ENCODE assay signal across 14 cellular contexts in the genomic region with DNA sequence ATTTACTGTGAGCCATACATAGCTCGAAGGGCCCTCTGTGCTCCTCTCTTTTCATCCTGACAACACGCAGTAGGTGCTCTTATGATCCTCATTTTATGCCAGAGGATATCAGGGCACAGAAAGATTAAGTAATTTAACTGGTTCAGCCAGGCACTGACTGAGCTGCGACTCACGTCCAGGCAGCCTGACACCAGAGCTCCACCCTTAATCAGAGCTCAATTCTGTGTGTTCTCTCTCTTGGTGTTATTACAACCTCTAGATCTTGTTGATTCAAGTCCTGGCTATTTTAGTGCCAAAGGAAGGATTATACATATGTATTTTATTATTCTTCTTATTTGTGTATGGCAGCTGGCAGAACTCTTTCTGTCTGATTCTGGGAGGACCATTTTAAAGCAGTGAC. TPM values are rescaled to one million over a fixed set of nuclear protein-coding genes. Genes with fewer than 3 reads are reported as not detected.
A peak's percentile ranks its signal among the peaks of the same experiment; 100 is the strongest.
DNase-seq lines count a peak whose midpoint lies in the region; ATAC-seq and TF ChIP-seq lines count a peak whose summit lies in the region.
"Had no signal": no experiment of that assay in that cellular context is flagged by ENCODE, and none has a peak within 500 bp of the region (broad histone marks: within the 10 kb centered on the region; RNA-seq: fewer than 3 reads in every experiment).

No MANE protein-coding gene starts in this region.

- WGBS in GM23248 (ENCODE audit: low coverage in 1 of 2, low lambda C conversion rate in 2 of 2, missing lambda C conversion rate in 2 of 2), 2 experiments: 85 to 93% methylated on average over 4 of the region's 4 CpGs

- no peak overlapping the region for H3K9ac ChIP-seq in GM23248
- H3K9ac ChIP-seq: SK-N-SH had no signal

- H4K20me1 ChIP-seq in GM23248 (ENCODE audit: insufficient read depth): no peaks in the 10 kb centered on the region
- H4K20me1 ChIP-seq in osteoblast (ENCODE audit: insufficient read depth, low read length): peaks cover 13% of the 10 kb centered on the region

- H3K27ac ChIP-seq in GM23248 (0 out of 2 replicates have a peak overlapping the region, but pooled peaks have one; percentile 16), RWPE1 (peak overlapping the region; percentile 65), osteoblast (ENCODE audit: low read depth, low read length) (no peak overlapping the region)

- POLR2A ChIA-PET in RWPE1 (lab: Yijun Ruan, JAX; ENCODE audit: low non-redundant PET): interaction anchor here (0.6 kb wide), 1 partner anchor 96 kb away, joined by 4 read pairs; no protein-coding TSS in a partner anchor

- H3K79me2 ChIP-seq in GM23248 (ENCODE audit: insufficient read depth) (peaks cover 9% of the 10 kb centered on the region; the same call in 1 of the 2 replicates), osteoblast (ENCODE audit: insufficient read depth, low read length) (peaks cover 6% of the 10 kb centered on the region)

- H3K9me2 ChIP-seq in GM23248 (ENCODE audit: insufficient read depth): no peaks in the 10 kb centered on the region
- H3K9me2 ChIP-seq: SK-N-SH had no signal

- H3F3A ChIP-seq in GM23248 (ENCODE audit: insufficient read depth): peaks cover 25% of the 10 kb centered on the region

- TF ChIP-seq CTCF in RWPE1 (conservative IDR thresholded peaks at IDR 0.05; ENCODE audit: low read depth): no peak
- TF ChIP-seq CTCF in osteoblast (IDR thresholded peaks at IDR 0.05; ENCODE audit: extremely low read depth, low read depth, low read length): no peak

- H3K36me3 ChIP-seq in GM23248 (ENCODE audit: low read depth) (peaks cover 61% of the 10 kb centered on the region), osteoblast (ENCODE audit: insufficient read depth, low read length) (peaks cover 78% of the 10 kb centered on the region)

- H3K4me1 ChIP-seq in GM23248 (ENCODE audit: insufficient read depth) (peaks cover 6% of the 10 kb centered on the region; the same call in 1 of the 2 replicates), osteoblast (ENCODE audit: insufficient read depth, low read length) (no peaks in the 10 kb centered on the region)

- in situ Hi-C loops in GM23248 (cut with MboI): no loop called here

- peak; percentile 94 for ATAC-seq in esophagus mucosa
- no peak for ATAC-seq in HG02588 (IDR thresholded peaks at IDR 0.05; ENCODE audit: unreplicated experiment)
- ATAC-seq: CD8-positive, alpha-beta T cell had no signal

- H3K4me2 ChIP-seq in GM23248 (ENCODE audit: unreplicated experiment) (no peak overlapping the region), osteoblast (ENCODE audit: insufficient read depth, low read length) (no peak overlapping the region)
- H3K4me2 ChIP-seq: SK-N-SH had no signal

- H2AFZ ChIP-seq in GM23248: no peak overlapping the region
- no peak overlapping the region for H2AFZ ChIP-seq in osteoblast (ENCODE audit: low read length)

- no peak overlapping the region for H3K4me3 ChIP-seq in GM23248
- H3K4me3 ChIP-seq in osteoblast (ENCODE audit: insufficient read depth, low read length): no peak overlapping the region

- H3K9me3 ChIP-seq in GM23248 (ENCODE audit: low read depth) (no peaks in the 10 kb centered on the region), osteoblast (ENCODE audit: low read depth, low read length) (no peaks in the 10 kb centered on the region)

- CTCF ChIA-PET in RWPE1 (lab: Yijun Ruan, JAX): no interaction called here

- DNase-seq in GM23248 (peak; percentile 66), RWPE1 (ENCODE audit: low spot score) (peak; percentile 61), osteoblast (ENCODE audit: insufficient read length, low spot score, missing footprints) (peak; percentile 41), NCI-H345 (lab: John Stamatoyannopoulos, UW) (no peak), NCI-H1417 treated with DMSO at 0.1 percent for 48 hours (lab: John Stamatoyannopoulos, UW) (no peak), NCI-H1436 treated with DMSO at 0.1 percent for 48 hours (lab: John Stamatoyannopoulos, UW) (no peak)
- DNase-seq: CD8-positive, alpha-beta T cell; DND-41; NCI-H2081 treated with DMSO at 0.1 percent for 48 hours; NCI-H446; Right ventricle myocardium superior; SK-N-SH had no signal

- H3K27me3 ChIP-seq in GM23248 (replicated peaks; ENCODE audit: insufficient read depth) (no peaks in the 10 kb centered on the region), osteoblast (ENCODE audit: insufficient read depth, low read length) (no peaks in the 10 kb centered on the region)

RNA-seq across cellular contexts. Expression of gene OSMR, which starts 59.7 kb away (rescaled TPM):
- total RNA-seq in GM23248 (2014; rRNA removed; shearing (Covaris generic)): 52.5 and 70.8 TPM in 2 replicates
- polyA plus RNA-seq in GM23248 (2016; fragmentation: Nextera tagmentation; extraction: Ambion mirVana): 37.1 and 37.3 TPM in 2 replicates
- total RNA-seq in esophagus mucosa (23.1 TPM), osteoblast (174 and 189 TPM in 2 replicates)
- total RNA-seq: CD8-positive, alpha-beta T cell had no signal

Comparison
In these comparisons a context has a peak if more than half of its experiments do, and no peak if none do; other contexts are left out.
1. DNase-seq: peak in GM23248 (single experiment), RWPE1 (single experiment) and osteoblast (single experiment); none in NCI-H345 (single experiment), NCI-H1417 treated with DMSO at 0.1 percent for 48 hours (single experiment) and NCI-H1436 treated with DMSO at 0.1 percent for 48 hours (single experiment).